In genomic region chr19:45376045-45376724, GRCh38 we compare ENCODE assay signal across 9 cellular contexts. TPM values are rescaled to one million over a fixed set of nuclear protein-coding genes. Genes with fewer than 3 reads are reported as not detected.
A peak's percentile ranks its signal among the peaks of the same experiment; 100 is the strongest.
DNase-seq lines count a peak whose midpoint lies in the region; ATAC-seq, FAIRE-seq and TF ChIP-seq lines count a peak whose summit lies in the region.
"Had no signal": no experiment of that assay in that cellular context is flagged by ENCODE, and none has a peak within 500 bp of the region (broad histone marks: within the 10 kb centered on the region; RNA-seq: fewer than 3 reads in every experiment).

No MANE protein-coding gene starts in this region.

- H3K9me3 ChIP-seq in upper lobe of right lung: no peaks in the 10 kb centered on the region

- in situ Hi-C loops in brain microvascular endothelial cell (cut with HindIII; ENCODE audit: low pct_ligation_motif_present, low sequenced_read_pairs): no loop called here

- H3K4me3 ChIP-seq in brain microvascular endothelial cell (ENCODE audit: low read depth, low read length) (no peak overlapping the region), upper lobe of right lung (no peak overlapping the region)

- H3K36me3 ChIP-seq in brain microvascular endothelial cell (replicated peaks): no peaks in the 10 kb centered on the region
- H3K36me3 ChIP-seq in upper lobe of right lung: no peaks in the 10 kb centered on the region

- TF ChIP-seq CTCF in brain microvascular endothelial cell (IDR thresholded peaks at IDR 0.05; ENCODE audit: low read depth, low read length, missing control alignments) (no peak), upper lobe of right lung (IDR thresholded peaks at IDR 0.05) (no peak)

- H3K27ac ChIP-seq in brain microvascular endothelial cell: peak overlapping the region; percentile 97
- no peak overlapping the region for H3K27ac ChIP-seq in upper lobe of right lung

- peaks cover 6% of the 10 kb centered on the region for H3K4me1 ChIP-seq in upper lobe of right lung

- H3K27me3 ChIP-seq in brain microvascular endothelial cell (replicated peaks): no peaks in the 10 kb centered on the region
- H3K27me3 ChIP-seq in upper lobe of right lung: no peaks in the 10 kb centered on the region

- intact Hi-C loops in upper lobe of right lung (cut with DNase I): no loop called here

- peak; percentile 69 for FAIRE-seq in HTR-8/SVneo (lab: Jason Lieb, UNC)

- peak; percentile 85 for DNase-seq in HTR-8/SVneo (ENCODE audit: insufficient read length, low spot score)
- peak; percentile 93 for DNase-seq in brain microvascular endothelial cell
- peak; percentile 92 for DNase-seq in islet precursor cell
- DNase-seq in upper lobe of right lung: no peak
- DNase-seq in NCI-H146 (lab: John Stamatoyannopoulos, UW): no peak
- DNase-seq in DMS153 (lab: John Stamatoyannopoulos, UW): no peak
- no peak for DNase-seq in NCI-H1092 treated with DMSO at 0.1 percent for 48 hours (lab: John Stamatoyannopoulos, UW)
- DNase-seq: activated CD8-positive, alpha-beta T cell treated with anti-CD3 and anti-CD28 coated beads, Interleukin-2, amount 10 ng/mL, durations not matched to agents 7 days and 5 days; NCI-H2227 treated with DMSO at 0.1 percent for 48 hours had no signal

- ATAC-seq in upper lobe of right lung: peak; percentile 64
- ATAC-seq: activated CD8-positive, alpha-beta T cell treated with anti-CD3 and anti-CD28 coated beads, Interleukin-2, amount 10 ng/mL, durations not matched to agents 7 days and 5 days had no signal

RNA-seq across cellular contexts. Expression of gene ERCC2, which starts 5.8 kb away (rescaled TPM):
- 13.7 TPM for total RNA-seq in upper lobe of right lung

RNA-seq across cellular contexts. Expression of gene PPP1R13L, which starts 28.7 kb away (rescaled TPM):
- total RNA-seq in upper lobe of right lung: 67.9 TPM

RNA-seq across cellular contexts. Expression of gene POLR1G, which starts 30.3 kb away (rescaled TPM):
- 5.4 TPM for total RNA-seq in upper lobe of right lung

RNA-seq across cellular contexts. Expression of gene KLC3, which starts 35.6 kb away (rescaled TPM):
- total RNA-seq in upper lobe of right lung: 1.8 TPM
- total RNA-seq: activated CD8-positive, alpha-beta T cell treated with anti-CD3 and anti-CD28 coated beads, Interleukin-2, amount 10 ng/mL, durations not matched to agents 7 days and 5 days had no signal

RNA-seq across cellular contexts. Expression of gene ERCC1, which starts 47.5 kb away (rescaled TPM):
- total RNA-seq in upper lobe of right lung: 48.8 TPM

Comparison
In these comparisons a context has a peak if more than half of its experiments do, and no peak if none do; other contexts are left out.
1. DNase-seq: peak in HTR-8/SVneo (single experiment), brain microvascular endothelial cell (single experiment) and islet precursor cell (single experiment); none in upper lobe of right lung (single experiment), NCI-H146 (single experiment), DMS153 (single experiment) and NCI-H1092 treated with DMSO at 0.1 percent for 48 hours (single experiment).